In genomic region chr6:18654821-18655220, GRCh38 we compare ENCODE assay signal across 25 cellular contexts.
A peak's percentile ranks its signal among the peaks of the same experiment; 100 is the strongest.
DNase-seq lines count a peak whose midpoint lies in the region; ATAC-seq, FAIRE-seq and TF ChIP-seq lines count a peak whose summit lies in the region.
"Had no signal": no experiment of that assay in that cellular context is flagged by ENCODE, and none has a peak within 500 bp of the region (broad histone marks: within the 10 kb centered on the region; RNA-seq: fewer than 3 reads in every experiment).

No MANE protein-coding gene starts in this region.

- H3K18ac ChIP-seq in trophoblast cell (ENCODE audit: low read length) = no peak overlapping the region

- no peaks in the 10 kb centered on the region for H3K79me1 ChIP-seq in trophoblast cell (ENCODE audit: low read length)

- H3K27me3 ChIP-seq in breast epithelium (no peaks in the 10 kb centered on the region), bronchial epithelial cell (ENCODE audit: control insufficient read depth, insufficient read depth, low read length) (no peaks in the 10 kb centered on the region), trophoblast cell (ENCODE audit: insufficient read depth, low read length) (no peaks in the 10 kb centered on the region), esophagus squamous epithelium (no peaks in the 10 kb centered on the region)
- H3K27me3 ChIP-seq: BLaER1 had no signal

- H3K4me1 ChIP-seq in breast epithelium = no peaks in the 10 kb centered on the region
- no peaks in the 10 kb centered on the region for H3K4me1 ChIP-seq in trophoblast cell (ENCODE audit: control insufficient read depth in 1 of 2, insufficient read depth in 2 of 2, low read length in 2 of 2)
- H3K4me1 ChIP-seq in esophagus squamous epithelium = peaks cover 0 to 18% (median 0%) of the 10 kb centered on the region in 3 donors
- H3K4me1 ChIP-seq: Caco-2, HAP-1 had no signal

- DNase-seq in MCF 10A (ENCODE audit: unreplicated experiment) (peak; percentile 35), breast epithelium (ENCODE audit: low spot score in 2 of 2) (no peak), bronchial epithelial cell (ENCODE audit: low read depth) (peak; percentile 89), trophoblast cell (peak; percentile 3 to 81), esophagus squamous epithelium (lab: John Stamatoyannopoulos, UW) (no peak), type B pancreatic cell (ENCODE audit: extremely low spot score, unreplicated experiment) (no peak)
- DNase-seq: Caco-2; CD4-positive, CD25-positive, alpha-beta regulatory T cell; CD8-positive, alpha-beta T cell; DMS153; DND-41; GOT3; HFFc6 had no signal

- no peak overlapping the region for H2AFZ ChIP-seq in trophoblast cell (ENCODE audit: insufficient read depth, low read length, poor library complexity)

- H4K91ac ChIP-seq in trophoblast cell (ENCODE audit: low read depth, low read length) = no peak overlapping the region

- no peak overlapping the region for H2BK5ac ChIP-seq in trophoblast cell (ENCODE audit: low read depth, low read length, poor library complexity)

- H4K8ac ChIP-seq in trophoblast cell (ENCODE audit: low read depth, low read length) = no peak overlapping the region

- no peak overlapping the region for H3K9ac ChIP-seq in trophoblast cell (ENCODE audit: low read length)
- H3K9ac ChIP-seq: BLaER1 had no signal

- H3K4me3 Mint-ChIP-seq in MCF 10A (ENCODE audit: unreplicated experiment) (no peak overlapping the region), type B pancreatic cell (no peak overlapping the region)
- H3K4me3 Mint-ChIP-seq: B cell; CD4-positive, CD25-positive, alpha-beta regulatory T cell; CD8-positive, alpha-beta T cell; HFFc6 had no signal

- no peaks in the 10 kb centered on the region for H3K9me3 ChIP-seq in breast epithelium
- H3K9me3 ChIP-seq in trophoblast cell (ENCODE audit: insufficient read depth, low read depth, low read length) = peaks cover 3% of the 10 kb centered on the region
- no peaks in the 10 kb centered on the region for H3K9me3 ChIP-seq in esophagus squamous epithelium
- H3K9me3 ChIP-seq: Caco-2, HAP-1 had no signal

- peak; percentile 98 for ATAC-seq in esophagus mucosa
- ATAC-seq in GM18517 (IDR thresholded peaks at IDR 0.05; ENCODE audit: unreplicated experiment) = no peak
- ATAC-seq: CD8-positive, alpha-beta T cell had no signal

- no peak overlapping the region for H2BK120ac ChIP-seq in trophoblast cell (ENCODE audit: insufficient read depth, low read length, poor library complexity)

- CTCF ChIA-PET in MCF 10A (lab: Yijun Ruan, JAX) = no interaction called here

- H2AK5ac ChIP-seq in trophoblast cell (ENCODE audit: low read length) = no peak overlapping the region

- H4K12ac ChIP-seq in trophoblast cell (ENCODE audit: low read depth, low read length) = no peak overlapping the region

- H2BK12ac ChIP-seq in trophoblast cell (ENCODE audit: low read length) = no peak overlapping the region

- no peak for FAIRE-seq in bronchial epithelial cell (lab: Jason Lieb, UNC)
- FAIRE-seq: A204.1, G401.6, GM12892, GM19239, H54 had no signal

- H3K23ac ChIP-seq in trophoblast cell (ENCODE audit: low read length) = no peak overlapping the region

- no peak overlapping the region for H3K27ac ChIP-seq in breast epithelium
- H3K27ac ChIP-seq in trophoblast cell (ENCODE audit: low read depth, low read length) = no peak overlapping the region
- H3K27ac ChIP-seq in esophagus squamous epithelium = no peak overlapping the region
- H3K27ac ChIP-seq: 22Rv1, BLaER1, C4-2B had no signal

- H3K79me2 ChIP-seq in trophoblast cell (ENCODE audit: control insufficient read depth, insufficient read depth, low read length, poor library complexity) = no peaks in the 10 kb centered on the region

- H3K36me3 ChIP-seq in breast epithelium (no peaks in the 10 kb centered on the region), bronchial epithelial cell (ENCODE audit: control insufficient read depth, insufficient read depth, low read length) (no peaks in the 10 kb centered on the region), trophoblast cell (ENCODE audit: control insufficient read depth in 1 of 2, insufficient read depth in 2 of 2, low read length in 2 of 2) (no peaks in the 10 kb centered on the region), esophagus squamous epithelium (no peaks in the 10 kb centered on the region)
- H3K36me3 ChIP-seq: BLaER1, HAP-1 had no signal

- H3K27me3 Mint-ChIP-seq in MCF 10A (ENCODE audit: insufficient read depth, unreplicated experiment) = peaks cover 11% of the 10 kb centered on the region
- H3K27me3 Mint-ChIP-seq in type B pancreatic cell = peaks cover 19% of the 10 kb centered on the region
- H3K27me3 Mint-ChIP-seq: B cell had no signal

- H3K4me1 Mint-ChIP-seq in MCF 10A (ENCODE audit: insufficient read depth, unreplicated experiment) (no peaks in the 10 kb centered on the region), type B pancreatic cell (ENCODE audit: unreplicated experiment) (no peaks in the 10 kb centered on the region)
- H3K4me1 Mint-ChIP-seq: B cell; CD4-positive, CD25-positive, alpha-beta regulatory T cell had no signal

- intact Hi-C loops in MCF 10A (cut with micrococcal nuclease) (no loop called here), breast epithelium (cut with DNase I; ENCODE audit: low total_unique reads) (no loop called here), esophagus squamous epithelium (cut with DNase I) (no loop called here)

- no peak for TF ChIP-seq CTCF in MCF 10A (IDR thresholded peaks at IDR 0.05; ENCODE audit: unreplicated experiment)
- TF ChIP-seq CTCF in breast epithelium (IDR thresholded peaks at IDR 0.05) = no peak
- TF ChIP-seq CTCF in bronchial epithelial cell (IDR thresholded peaks at IDR 0.05; ENCODE audit: insufficient read depth, low read length, severe bottlenecking) = no peak
- TF ChIP-seq CTCF in esophagus squamous epithelium (IDR thresholded peaks at IDR 0.05) = no peak
- no peak for TF ChIP-seq CTCF in type B pancreatic cell (conservative IDR thresholded peaks at IDR 0.05)

- no peak for TF ChIP-seq POLR2A in breast epithelium (IDR thresholded peaks at IDR 0.05)
- no peak for TF ChIP-seq POLR2A in esophagus squamous epithelium (IDR thresholded peaks at IDR 0.05)

- H3K36me3 Mint-ChIP-seq in MCF 10A (ENCODE audit: insufficient read depth, unreplicated experiment) = no peaks in the 10 kb centered on the region
- H3K36me3 Mint-ChIP-seq in type B pancreatic cell = no peaks in the 10 kb centered on the region
- H3K36me3 Mint-ChIP-seq: CD4-positive, CD25-positive, alpha-beta regulatory T cell; CD8-positive, alpha-beta T cell had no signal

- H3K4ac ChIP-seq in trophoblast cell (ENCODE audit: low read depth, low read length) = no peak overlapping the region

- H3K14ac ChIP-seq in trophoblast cell (ENCODE audit: low read length) = no peak overlapping the region

- H3K4me3 ChIP-seq in breast epithelium = no peak overlapping the region
- no peak overlapping the region for H3K4me3 ChIP-seq in bronchial epithelial cell (ENCODE audit: low read depth, low read length)
- no peak overlapping the region for H3K4me3 ChIP-seq in trophoblast cell (ENCODE audit: low read depth, low read length)
- H3K4me3 ChIP-seq in esophagus squamous epithelium = no peak overlapping the region
- H3K4me3 ChIP-seq: BLaER1, HAP-1 had no signal

- H3K4me2 ChIP-seq in trophoblast cell (ENCODE audit: low read length) = no peak overlapping the region
- H3K4me2 ChIP-seq: BLaER1 had no signal

- no peak overlapping the region for H3K27ac Mint-ChIP-seq in MCF 10A (ENCODE audit: low read depth, unreplicated experiment)
- H3K27ac Mint-ChIP-seq in type B pancreatic cell = no peak overlapping the region
- H3K27ac Mint-ChIP-seq: B cell; CD4-positive, CD25-positive, alpha-beta regulatory T cell; CD8-positive, alpha-beta T cell; HFFc6 had no signal

- H3K9me3 Mint-ChIP-seq in MCF 10A (ENCODE audit: unreplicated experiment) (peaks cover 8% of the 10 kb centered on the region), type B pancreatic cell (peaks cover 6% of the 10 kb centered on the region)

- no TSS peak for BruUV-seq in MCF 10A (replicated peaks; lab: Mats Ljungman, UMichigan)

- POLR2A ChIA-PET in MCF 10A (lab: Yijun Ruan, JAX) = interaction anchor here (0.8 kb wide), 1 partner anchor 13 kb away, joined by 4 read pairs; no protein-coding TSS in a partner anchor

Comparison
In these comparisons a context has a peak if more than half of its experiments do, and no peak if none do; other contexts are left out.
1. DNase-seq: peak in MCF 10A (single experiment), bronchial epithelial cell (single experiment) and trophoblast cell (2 of 2); none in breast epithelium (0 of 2), esophagus squamous epithelium (single experiment) and type B pancreatic cell (single experiment).